ENCODE assay signal across 1 cellular context in the genomic region with DNA sequence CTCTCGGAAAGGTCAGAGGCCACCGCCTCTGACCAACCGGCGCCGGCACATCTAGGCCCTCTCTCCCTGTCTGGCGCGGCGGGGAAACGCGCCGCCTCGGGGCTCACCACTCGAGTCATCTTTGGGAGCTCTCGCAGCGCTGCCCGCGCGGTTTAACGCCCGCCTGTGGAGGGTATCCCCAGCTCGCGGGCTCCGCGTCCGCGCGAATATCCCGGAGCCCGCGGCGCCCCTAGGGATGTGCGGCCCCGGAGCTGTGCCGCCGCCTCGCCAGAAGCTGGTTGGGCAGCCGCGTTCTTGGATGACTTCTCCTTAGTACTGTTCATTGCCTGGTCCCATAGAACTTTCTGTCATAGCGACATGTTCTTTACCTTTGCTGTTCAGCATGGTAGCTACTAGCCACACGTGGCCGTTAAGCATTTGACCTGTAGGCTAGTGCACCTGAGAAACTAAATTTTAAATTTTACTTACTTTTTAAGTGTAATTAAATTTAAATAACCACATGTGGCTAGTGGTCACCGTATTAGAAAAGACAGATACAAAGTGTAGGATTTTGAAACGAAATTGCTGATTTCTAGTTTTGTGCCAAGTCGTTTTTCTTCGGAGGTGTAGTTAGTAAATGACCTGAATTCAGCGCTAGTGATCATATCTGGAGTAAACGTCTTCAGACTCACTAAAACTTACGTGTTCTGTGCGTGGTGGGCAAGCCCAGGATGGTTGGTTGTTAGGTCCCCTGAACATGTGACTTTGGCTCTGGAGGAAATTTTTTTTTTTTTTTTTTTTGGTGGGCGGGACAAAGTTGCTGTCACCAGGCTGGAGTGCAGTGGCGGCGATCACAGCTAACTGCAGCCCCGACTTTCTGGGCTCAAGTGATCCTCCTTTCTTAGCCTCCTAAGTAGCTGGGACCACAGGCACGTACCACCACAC.
TF ChIP-seq lines count a peak whose summit lies in the region.

No MANE protein-coding gene starts in this region.

TF ChIP-seq in GM23338, 12 proteins besides CTCF, POLR2A, EP300 and RAD21 (continued from another document):
- TF ChIP-seq, protein P1, sequence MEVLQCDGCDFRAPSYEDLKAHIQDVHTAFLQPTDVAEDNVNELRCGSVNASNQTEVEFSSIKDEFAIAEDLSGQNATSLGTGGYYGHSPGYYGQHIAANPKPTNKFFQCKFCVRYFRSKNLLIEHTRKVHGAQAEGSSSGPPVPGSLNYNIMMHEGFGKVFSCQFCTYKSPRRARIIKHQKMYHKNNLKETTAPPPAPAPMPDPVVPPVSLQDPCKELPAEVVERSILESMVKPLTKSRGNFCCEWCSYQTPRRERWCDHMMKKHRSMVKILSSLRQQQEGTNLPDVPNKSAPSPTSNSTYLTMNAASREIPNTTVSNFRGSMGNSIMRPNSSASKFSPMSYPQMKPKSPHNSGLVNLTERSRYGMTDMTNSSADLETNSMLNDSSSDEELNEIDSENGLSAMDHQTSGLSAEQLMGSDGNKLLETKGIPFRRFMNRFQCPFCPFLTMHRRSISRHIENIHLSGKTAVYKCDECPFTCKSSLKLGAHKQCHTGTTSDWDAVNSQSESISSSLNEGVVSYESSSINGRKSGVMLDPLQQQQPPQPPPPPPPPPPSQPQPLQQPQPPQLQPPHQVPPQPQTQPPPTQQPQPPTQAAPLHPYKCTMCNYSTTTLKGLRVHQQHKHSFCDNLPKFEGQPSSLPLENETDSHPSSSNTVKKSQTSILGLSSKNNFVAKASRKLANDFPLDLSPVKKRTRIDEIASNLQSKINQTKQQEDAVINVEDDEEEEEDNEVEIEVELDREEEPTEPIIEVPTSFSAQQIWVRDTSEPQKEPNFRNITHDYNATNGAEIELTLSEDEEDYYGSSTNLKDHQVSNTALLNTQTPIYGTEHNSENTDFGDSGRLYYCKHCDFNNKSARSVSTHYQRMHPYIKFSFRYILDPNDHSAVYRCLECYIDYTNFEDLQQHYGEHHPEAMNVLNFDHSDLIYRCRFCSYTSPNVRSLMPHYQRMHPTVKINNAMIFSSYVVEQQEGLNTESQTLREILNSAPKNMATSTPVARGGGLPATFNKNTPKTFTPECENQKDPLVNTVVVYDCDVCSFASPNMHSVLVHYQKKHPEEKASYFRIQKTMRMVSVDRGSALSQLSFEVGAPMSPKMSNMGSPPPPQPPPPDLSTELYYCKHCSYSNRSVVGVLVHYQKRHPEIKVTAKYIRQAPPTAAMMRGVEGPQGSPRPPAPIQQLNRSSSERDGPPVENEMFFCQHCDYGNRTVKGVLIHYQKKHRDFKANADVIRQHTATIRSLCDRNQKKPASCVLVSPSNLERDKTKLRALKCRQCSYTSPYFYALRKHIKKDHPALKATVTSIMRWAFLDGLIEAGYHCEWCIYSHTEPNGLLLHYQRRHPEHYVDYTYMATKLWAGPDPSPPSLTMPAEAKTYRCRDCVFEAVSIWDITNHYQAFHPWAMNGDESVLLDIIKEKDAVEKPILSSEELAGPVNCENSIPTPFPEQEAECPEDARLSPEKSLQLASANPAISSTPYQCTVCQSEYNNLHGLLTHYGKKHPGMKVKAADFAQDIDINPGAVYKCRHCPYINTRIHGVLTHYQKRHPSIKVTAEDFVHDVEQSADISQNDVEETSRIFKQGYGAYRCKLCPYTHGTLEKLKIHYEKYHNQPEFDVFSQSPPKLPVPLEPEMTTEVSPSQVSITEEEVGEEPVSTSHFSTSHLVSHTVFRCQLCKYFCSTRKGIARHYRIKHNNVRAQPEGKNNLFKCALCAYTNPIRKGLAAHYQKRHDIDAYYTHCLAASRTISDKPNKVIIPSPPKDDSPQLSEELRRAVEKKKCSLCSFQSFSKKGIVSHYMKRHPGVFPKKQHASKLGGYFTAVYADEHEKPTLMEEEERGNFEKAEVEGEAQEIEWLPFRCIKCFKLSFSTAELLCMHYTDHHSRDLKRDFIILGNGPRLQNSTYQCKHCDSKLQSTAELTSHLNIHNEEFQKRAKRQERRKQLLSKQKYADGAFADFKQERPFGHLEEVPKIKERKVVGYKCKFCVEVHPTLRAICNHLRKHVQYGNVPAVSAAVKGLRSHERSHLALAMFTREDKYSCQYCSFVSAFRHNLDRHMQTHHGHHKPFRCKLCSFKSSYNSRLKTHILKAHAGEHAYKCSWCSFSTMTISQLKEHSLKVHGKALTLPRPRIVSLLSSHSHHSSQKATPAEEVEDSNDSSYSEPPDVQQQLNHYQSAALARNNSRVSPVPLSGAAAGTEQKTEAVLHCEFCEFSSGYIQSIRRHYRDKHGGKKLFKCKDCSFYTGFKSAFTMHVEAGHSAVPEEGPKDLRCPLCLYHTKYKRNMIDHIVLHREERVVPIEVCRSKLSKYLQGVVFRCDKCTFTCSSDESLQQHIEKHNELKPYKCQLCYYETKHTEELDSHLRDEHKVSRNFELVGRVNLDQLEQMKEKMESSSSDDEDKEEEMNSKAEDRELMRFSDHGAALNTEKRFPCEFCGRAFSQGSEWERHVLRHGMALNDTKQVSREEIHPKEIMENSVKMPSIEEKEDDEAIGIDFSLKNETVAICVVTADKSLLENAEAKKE (CRISPR knock-in tag; IDR thresholded peaks at IDR 0.05): no peak
- TF ChIP-seq POLR2AphosphoS5 (IDR thresholded peaks at IDR 0.05; ENCODE audit: low read depth): no peak
- TF ChIP-seq NANOG (IDR thresholded peaks at IDR 0.05; ENCODE audit: borderline replicate concordance): no peak
- no peak for TF ChIP-seq EZH2phosphoT487 (IDR thresholded peaks at IDR 0.05; ENCODE audit: unreplicated experiment)
- TF ChIP-seq ETS1 (IDR thresholded peaks at IDR 0.05): no peak
- TF ChIP-seq CREB1 (CRISPR knock-in tag; IDR thresholded peaks at IDR 0.05; ENCODE audit: low read depth): no peak
- TF ChIP-seq JUNB (IDR thresholded peaks at IDR 0.05; ENCODE audit: unreplicated experiment): no peak
- TF ChIP-seq EZH2 (IDR thresholded peaks at IDR 0.05; ENCODE audit: low read depth, unreplicated experiment): no peak
